In the genomic region with DNA sequence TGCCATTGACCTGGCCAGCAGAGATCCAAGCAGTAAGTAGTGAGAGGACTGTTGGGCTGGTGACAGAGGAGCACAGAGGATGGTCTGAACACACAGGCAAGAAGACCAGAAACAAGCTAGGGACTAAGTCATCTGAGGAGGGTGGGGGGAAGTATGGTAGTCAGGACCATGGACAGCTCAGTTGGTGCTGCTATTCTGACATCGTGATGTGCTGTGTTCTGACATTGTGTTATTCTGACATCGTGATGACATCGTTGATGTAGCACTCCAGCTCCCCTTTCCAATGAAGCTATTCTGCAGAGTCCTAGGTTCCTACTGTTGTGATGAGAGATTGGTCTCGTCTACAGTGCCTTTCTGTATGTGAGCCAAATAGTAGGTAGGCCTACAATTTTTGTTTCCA, we compare ENCODE assay signal across 2 cellular contexts.
TF ChIP-seq lines count a peak whose summit lies in the region.

No MANE protein-coding gene starts in this region.

TF ChIP-seq in K562, 482 proteins besides CTCF, POLR2A, EP300 and RAD21 (continued from another document and continues in another):
- TF ChIP-seq, protein P1, sequence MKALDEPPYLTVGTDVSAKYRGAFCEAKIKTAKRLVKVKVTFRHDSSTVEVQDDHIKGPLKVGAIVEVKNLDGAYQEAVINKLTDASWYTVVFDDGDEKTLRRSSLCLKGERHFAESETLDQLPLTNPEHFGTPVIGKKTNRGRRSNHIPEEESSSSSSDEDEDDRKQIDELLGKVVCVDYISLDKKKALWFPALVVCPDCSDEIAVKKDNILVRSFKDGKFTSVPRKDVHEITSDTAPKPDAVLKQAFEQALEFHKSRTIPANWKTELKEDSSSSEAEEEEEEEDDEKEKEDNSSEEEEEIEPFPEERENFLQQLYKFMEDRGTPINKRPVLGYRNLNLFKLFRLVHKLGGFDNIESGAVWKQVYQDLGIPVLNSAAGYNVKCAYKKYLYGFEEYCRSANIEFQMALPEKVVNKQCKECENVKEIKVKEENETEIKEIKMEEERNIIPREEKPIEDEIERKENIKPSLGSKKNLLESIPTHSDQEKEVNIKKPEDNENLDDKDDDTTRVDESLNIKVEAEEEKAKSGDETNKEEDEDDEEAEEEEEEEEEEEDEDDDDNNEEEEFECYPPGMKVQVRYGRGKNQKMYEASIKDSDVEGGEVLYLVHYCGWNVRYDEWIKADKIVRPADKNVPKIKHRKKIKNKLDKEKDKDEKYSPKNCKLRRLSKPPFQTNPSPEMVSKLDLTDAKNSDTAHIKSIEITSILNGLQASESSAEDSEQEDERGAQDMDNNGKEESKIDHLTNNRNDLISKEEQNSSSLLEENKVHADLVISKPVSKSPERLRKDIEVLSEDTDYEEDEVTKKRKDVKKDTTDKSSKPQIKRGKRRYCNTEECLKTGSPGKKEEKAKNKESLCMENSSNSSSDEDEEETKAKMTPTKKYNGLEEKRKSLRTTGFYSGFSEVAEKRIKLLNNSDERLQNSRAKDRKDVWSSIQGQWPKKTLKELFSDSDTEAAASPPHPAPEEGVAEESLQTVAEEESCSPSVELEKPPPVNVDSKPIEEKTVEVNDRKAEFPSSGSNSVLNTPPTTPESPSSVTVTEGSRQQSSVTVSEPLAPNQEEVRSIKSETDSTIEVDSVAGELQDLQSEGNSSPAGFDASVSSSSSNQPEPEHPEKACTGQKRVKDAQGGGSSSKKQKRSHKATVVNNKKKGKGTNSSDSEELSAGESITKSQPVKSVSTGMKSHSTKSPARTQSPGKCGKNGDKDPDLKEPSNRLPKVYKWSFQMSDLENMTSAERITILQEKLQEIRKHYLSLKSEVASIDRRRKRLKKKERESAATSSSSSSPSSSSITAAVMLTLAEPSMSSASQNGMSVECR (CRISPR knock-in tag; IDR thresholded peaks at IDR 0.05), result peak; percentile 30; the same call in 1 of the 2 replicates
- TF ChIP-seq, protein P2, sequence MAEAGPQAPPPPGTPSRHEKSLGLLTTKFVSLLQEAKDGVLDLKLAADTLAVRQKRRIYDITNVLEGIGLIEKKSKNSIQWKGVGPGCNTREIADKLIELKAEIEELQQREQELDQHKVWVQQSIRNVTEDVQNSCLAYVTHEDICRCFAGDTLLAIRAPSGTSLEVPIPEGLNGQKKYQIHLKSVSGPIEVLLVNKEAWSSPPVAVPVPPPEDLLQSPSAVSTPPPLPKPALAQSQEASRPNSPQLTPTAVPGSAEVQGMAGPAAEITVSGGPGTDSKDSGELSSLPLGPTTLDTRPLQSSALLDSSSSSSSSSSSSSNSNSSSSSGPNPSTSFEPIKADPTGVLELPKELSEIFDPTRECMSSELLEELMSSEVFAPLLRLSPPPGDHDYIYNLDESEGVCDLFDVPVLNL (CRISPR knock-in tag; IDR thresholded peaks at IDR 0.05; ENCODE audit: low read depth), result peak; percentile 66; the same call in 1 of the 2 replicates
- TF ChIP-seq ZNF780A (CRISPR knock-in tag; IDR thresholded peaks at IDR 0.05), result no peak
- no peak for TF ChIP-seq FOXA3 (CRISPR knock-in tag; conservative IDR thresholded peaks at IDR 0.05 in 1 of 2, IDR thresholded peaks at IDR 0.05 in 1 of 2)
- peak in 1 of 2 experiments; percentile 77; a peak in 2 of 4 replicates for TF ChIP-seq MAZ (CRISPR knock-in tag; conservative IDR thresholded peaks at IDR 0.05 in 1 of 2, IDR thresholded peaks at IDR 0.05 in 1 of 2)
- no peak for TF ChIP-seq SETDB1 (IDR thresholded peaks at IDR 0.05; ENCODE audit: low read length)
- TF ChIP-seq, protein P3, sequence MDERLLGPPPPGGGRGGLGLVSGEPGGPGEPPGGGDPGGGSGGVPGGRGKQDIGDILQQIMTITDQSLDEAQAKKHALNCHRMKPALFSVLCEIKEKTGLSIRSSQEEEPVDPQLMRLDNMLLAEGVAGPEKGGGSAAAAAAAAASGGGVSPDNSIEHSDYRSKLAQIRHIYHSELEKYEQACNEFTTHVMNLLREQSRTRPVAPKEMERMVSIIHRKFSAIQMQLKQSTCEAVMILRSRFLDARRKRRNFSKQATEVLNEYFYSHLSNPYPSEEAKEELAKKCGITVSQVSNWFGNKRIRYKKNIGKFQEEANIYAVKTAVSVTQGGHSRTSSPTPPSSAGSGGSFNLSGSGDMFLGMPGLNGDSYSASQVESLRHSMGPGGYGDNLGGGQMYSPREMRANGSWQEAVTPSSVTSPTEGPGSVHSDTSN (CRISPR knock-in tag; IDR thresholded peaks at IDR 0.05; ENCODE audit: low read depth), result no peak
- TF ChIP-seq, protein P3 (tag; conservative IDR thresholded peaks at IDR 0.05; ENCODE audit: low read depth), result peak; percentile 43; the same call in 1 of the 2 replicates
- TF ChIP-seq ZKSCAN3 (CRISPR knock-in tag; IDR thresholded peaks at IDR 0.05), result no peak
- peak; percentile 56; the same call in 1 of the 2 replicates for TF ChIP-seq CTBP1 (IDR thresholded peaks at IDR 0.05; ENCODE audit: borderline replicate concordance)
- TF ChIP-seq HNRNPUL1 (IDR thresholded peaks at IDR 0.05; ENCODE audit: low read length), result no peak
- no peak for TF ChIP-seq SUPT5H (IDR thresholded peaks at IDR 0.05)
- TF ChIP-seq, protein P4, sequence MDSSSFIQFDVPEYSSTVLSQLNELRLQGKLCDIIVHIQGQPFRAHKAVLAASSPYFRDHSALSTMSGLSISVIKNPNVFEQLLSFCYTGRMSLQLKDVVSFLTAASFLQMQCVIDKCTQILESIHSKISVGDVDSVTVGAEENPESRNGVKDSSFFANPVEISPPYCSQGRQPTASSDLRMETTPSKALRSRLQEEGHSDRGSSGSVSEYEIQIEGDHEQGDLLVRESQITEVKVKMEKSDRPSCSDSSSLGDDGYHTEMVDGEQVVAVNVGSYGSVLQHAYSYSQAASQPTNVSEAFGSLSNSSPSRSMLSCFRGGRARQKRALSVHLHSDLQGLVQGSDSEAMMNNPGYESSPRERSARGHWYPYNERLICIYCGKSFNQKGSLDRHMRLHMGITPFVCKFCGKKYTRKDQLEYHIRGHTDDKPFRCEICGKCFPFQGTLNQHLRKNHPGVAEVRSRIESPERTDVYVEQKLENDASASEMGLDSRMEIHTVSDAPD (CRISPR knock-in tag; IDR thresholded peaks at IDR 0.05), result no peak
- no peak for TF ChIP-seq ZNF586 (CRISPR knock-in tag; conservative IDR thresholded peaks at IDR 0.05)
- TF ChIP-seq ASH1L (IDR thresholded peaks at IDR 0.05; ENCODE audit: borderline replicate concordance, low read depth, partially characterized antibody), result no peak
- peak; percentile 86 for TF ChIP-seq NCOA1 (IDR thresholded peaks at IDR 0.05; ENCODE audit: low read depth)
- no peak for TF ChIP-seq ILF3 (IDR thresholded peaks at IDR 0.05; ENCODE audit: borderline replicate concordance)

TF ChIP-seq in HepG2, 621 proteins besides CTCF, POLR2A, EP300 and RAD21 (continued from another document and continues in another):
- TF ChIP-seq, protein P5, sequence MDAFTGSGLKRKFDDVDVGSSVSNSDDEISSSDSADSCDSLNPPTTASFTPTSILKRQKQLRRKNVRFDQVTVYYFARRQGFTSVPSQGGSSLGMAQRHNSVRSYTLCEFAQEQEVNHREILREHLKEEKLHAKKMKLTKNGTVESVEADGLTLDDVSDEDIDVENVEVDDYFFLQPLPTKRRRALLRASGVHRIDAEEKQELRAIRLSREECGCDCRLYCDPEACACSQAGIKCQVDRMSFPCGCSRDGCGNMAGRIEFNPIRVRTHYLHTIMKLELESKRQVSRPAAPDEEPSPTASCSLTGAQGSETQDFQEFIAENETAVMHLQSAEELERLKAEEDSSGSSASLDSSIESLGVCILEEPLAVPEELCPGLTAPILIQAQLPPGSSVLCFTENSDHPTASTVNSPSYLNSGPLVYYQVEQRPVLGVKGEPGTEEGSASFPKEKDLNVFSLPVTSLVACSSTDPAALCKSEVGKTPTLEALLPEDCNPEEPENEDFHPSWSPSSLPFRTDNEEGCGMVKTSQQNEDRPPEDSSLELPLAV (CRISPR knock-in tag; conservative IDR thresholded peaks at IDR 0.05; ENCODE audit: low read depth), result no peak
- TF ChIP-seq ZNF558 (CRISPR knock-in tag; IDR thresholded peaks at IDR 0.05; ENCODE audit: borderline replicate concordance) (peak; percentile 44; the same call in 1 of the 2 replicates), JUND (CRISPR knock-in tag; IDR thresholded peaks at IDR 0.05) (0 out of 2 replicates have a peak, but pooled peaks have one; percentile 23), ZNF772 (CRISPR knock-in tag; IDR thresholded peaks at IDR 0.05) (peak; percentile 54; the same call in 1 of the 2 replicates), MYC (CRISPR knock-in tag; IDR thresholded peaks at IDR 0.05; ENCODE audit: borderline replicate concordance) (no peak)
- TF ChIP-seq, protein P6, sequence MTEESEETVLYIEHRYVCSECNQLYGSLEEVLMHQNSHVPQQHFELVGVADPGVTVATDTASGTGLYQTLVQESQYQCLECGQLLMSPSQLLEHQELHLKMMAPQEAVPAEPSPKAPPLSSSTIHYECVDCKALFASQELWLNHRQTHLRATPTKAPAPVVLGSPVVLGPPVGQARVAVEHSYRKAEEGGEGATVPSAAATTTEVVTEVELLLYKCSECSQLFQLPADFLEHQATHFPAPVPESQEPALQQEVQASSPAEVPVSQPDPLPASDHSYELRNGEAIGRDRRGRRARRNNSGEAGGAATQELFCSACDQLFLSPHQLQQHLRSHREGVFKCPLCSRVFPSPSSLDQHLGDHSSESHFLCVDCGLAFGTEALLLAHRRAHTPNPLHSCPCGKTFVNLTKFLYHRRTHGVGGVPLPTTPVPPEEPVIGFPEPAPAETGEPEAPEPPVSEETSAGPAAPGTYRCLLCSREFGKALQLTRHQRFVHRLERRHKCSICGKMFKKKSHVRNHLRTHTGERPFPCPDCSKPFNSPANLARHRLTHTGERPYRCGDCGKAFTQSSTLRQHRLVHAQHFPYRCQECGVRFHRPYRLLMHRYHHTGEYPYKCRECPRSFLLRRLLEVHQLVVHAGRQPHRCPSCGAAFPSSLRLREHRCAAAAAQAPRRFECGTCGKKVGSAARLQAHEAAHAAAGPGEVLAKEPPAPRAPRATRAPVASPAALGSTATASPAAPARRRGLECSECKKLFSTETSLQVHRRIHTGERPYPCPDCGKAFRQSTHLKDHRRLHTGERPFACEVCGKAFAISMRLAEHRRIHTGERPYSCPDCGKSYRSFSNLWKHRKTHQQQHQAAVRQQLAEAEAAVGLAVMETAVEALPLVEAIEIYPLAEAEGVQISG (CRISPR knock-in tag; IDR thresholded peaks at IDR 0.05), result peak; percentile 67
- TF ChIP-seq, protein P7, sequence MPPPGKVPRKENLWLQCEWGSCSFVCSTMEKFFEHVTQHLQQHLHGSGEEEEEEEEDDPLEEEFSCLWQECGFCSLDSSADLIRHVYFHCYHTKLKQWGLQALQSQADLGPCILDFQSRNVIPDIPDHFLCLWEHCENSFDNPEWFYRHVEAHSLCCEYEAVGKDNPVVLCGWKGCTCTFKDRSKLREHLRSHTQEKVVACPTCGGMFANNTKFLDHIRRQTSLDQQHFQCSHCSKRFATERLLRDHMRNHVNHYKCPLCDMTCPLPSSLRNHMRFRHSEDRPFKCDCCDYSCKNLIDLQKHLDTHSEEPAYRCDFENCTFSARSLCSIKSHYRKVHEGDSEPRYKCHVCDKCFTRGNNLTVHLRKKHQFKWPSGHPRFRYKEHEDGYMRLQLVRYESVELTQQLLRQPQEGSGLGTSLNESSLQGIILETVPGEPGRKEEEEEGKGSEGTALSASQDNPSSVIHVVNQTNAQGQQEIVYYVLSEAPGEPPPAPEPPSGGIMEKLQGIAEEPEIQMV (CRISPR knock-in tag; IDR thresholded peaks at IDR 0.05; ENCODE audit: low read depth), result peak; percentile 74; the same call in 1 of the 2 replicates
- TF ChIP-seq, protein P8, sequence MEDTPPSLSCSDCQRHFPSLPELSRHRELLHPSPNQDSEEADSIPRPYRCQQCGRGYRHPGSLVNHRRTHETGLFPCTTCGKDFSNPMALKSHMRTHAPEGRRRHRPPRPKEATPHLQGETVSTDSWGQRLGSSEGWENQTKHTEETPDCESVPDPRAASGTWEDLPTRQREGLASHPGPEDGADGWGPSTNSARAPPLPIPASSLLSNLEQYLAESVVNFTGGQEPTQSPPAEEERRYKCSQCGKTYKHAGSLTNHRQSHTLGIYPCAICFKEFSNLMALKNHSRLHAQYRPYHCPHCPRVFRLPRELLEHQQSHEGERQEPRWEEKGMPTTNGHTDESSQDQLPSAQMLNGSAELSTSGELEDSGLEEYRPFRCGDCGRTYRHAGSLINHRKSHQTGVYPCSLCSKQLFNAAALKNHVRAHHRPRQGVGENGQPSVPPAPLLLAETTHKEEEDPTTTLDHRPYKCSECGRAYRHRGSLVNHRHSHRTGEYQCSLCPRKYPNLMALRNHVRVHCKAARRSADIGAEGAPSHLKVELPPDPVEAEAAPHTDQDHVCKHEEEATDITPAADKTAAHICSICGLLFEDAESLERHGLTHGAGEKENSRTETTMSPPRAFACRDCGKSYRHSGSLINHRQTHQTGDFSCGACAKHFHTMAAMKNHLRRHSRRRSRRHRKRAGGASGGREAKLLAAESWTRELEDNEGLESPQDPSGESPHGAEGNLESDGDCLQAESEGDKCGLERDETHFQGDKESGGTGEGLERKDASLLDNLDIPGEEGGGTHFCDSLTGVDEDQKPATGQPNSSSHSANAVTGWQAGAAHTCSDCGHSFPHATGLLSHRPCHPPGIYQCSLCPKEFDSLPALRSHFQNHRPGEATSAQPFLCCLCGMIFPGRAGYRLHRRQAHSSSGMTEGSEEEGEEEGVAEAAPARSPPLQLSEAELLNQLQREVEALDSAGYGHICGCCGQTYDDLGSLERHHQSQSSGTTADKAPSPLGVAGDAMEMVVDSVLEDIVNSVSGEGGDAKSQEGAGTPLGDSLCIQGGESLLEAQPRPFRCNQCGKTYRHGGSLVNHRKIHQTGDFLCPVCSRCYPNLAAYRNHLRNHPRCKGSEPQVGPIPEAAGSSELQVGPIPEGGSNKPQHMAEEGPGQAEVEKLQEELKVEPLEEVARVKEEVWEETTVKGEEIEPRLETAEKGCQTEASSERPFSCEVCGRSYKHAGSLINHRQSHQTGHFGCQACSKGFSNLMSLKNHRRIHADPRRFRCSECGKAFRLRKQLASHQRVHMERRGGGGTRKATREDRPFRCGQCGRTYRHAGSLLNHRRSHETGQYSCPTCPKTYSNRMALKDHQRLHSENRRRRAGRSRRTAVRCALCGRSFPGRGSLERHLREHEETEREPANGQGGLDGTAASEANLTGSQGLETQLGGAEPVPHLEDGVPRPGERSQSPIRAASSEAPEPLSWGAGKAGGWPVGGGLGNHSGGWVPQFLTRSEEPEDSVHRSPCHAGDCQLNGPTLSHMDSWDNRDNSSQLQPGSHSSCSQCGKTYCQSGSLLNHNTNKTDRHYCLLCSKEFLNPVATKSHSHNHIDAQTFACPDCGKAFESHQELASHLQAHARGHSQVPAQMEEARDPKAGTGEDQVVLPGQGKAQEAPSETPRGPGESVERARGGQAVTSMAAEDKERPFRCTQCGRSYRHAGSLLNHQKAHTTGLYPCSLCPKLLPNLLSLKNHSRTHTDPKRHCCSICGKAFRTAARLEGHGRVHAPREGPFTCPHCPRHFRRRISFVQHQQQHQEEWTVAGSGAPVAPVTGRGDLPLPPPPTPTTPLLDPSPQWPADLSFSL (CRISPR knock-in tag; IDR thresholded peaks at IDR 0.05), result 0 out of 2 replicates have a peak, but pooled peaks have one; percentile 42
- TF ChIP-seq, protein P9, sequence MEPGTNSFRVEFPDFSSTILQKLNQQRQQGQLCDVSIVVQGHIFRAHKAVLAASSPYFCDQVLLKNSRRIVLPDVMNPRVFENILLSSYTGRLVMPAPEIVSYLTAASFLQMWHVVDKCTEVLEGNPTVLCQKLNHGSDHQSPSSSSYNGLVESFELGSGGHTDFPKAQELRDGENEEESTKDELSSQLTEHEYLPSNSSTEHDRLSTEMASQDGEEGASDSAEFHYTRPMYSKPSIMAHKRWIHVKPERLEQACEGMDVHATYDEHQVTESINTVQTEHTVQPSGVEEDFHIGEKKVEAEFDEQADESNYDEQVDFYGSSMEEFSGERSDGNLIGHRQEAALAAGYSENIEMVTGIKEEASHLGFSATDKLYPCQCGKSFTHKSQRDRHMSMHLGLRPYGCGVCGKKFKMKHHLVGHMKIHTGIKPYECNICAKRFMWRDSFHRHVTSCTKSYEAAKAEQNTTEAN (CRISPR knock-in tag; conservative IDR thresholded peaks at IDR 0.05), result peak; percentile 86; the same call in 1 of the 2 replicates
